Comparison of ENCODE assay signal across 12 cellular contexts in genomic region chr14:68797180-68797670, GRCh38. TPM values are rescaled to one million over a fixed set of nuclear protein-coding genes. Genes with fewer than 3 reads are reported as not detected.
DNase-seq lines count a peak whose midpoint lies in the region; ATAC-seq and TF ChIP-seq lines count a peak whose summit lies in the region.
"Had no signal": no experiment of that assay in that cellular context is flagged by ENCODE, and none has a peak within 500 bp of the region (broad histone marks: within the 10 kb centered on the region; RNA-seq: fewer than 3 reads in every experiment).

No MANE protein-coding gene starts in this region.

- H3K36me3 ChIP-seq in BLaER1 treated with 17β-estradiol and CSF1 and Interleukin-3, amounts not matched to agents 10 nM and 100 nM = peaks cover 2 to 12% (median 5%) of the 10 kb centered on the region in 11 experiments; a peak in 19 of 22 replicates
- H3K36me3 ChIP-seq: pancreas had no signal

- H3K9me3 Mint-ChIP-seq in IgD-negative memory B cell (peaks cover 5 to 9% (median 9%) of the 10 kb centered on the region in 3 donors), nephron (peaks cover 24% of the 10 kb centered on the region)

- no peak for TF ChIP-seq CTCF in nephron (IDR thresholded peaks at IDR 0.05; ENCODE audit: unreplicated experiment in 3 of 3)

- peaks cover 1% of the 10 kb centered on the region for H3K27me3 Mint-ChIP-seq in IgD-negative memory B cell
- H3K27me3 Mint-ChIP-seq in nephron (ENCODE audit: low read depth) = no peaks in the 10 kb centered on the region

- peaks cover 14 to 39% (median 33%) of the 10 kb centered on the region in 11 experiments for H3K9me3 ChIP-seq in BLaER1 treated with 17β-estradiol and CSF1 and Interleukin-3, amounts not matched to agents 10 nM and 100 nM (replicated peaks in 1 of 11)
- H3K9me3 ChIP-seq: pancreas had no signal

- H3K4me2 ChIP-seq in BLaER1 treated with 17β-estradiol and CSF1 and Interleukin-3, amounts not matched to agents 10 nM and 100 nM = peak overlapping the region; percentile 86 to 98 (median 93); a peak in 21 of 22 replicates

- peaks cover 6 to 7% (median 6%) of the 10 kb centered on the region in 11 experiments for H4K20me1 ChIP-seq in BLaER1 treated with 17β-estradiol and CSF1 and Interleukin-3, amounts not matched to agents 10 nM and 100 nM

- peaks cover 42 to 50% (median 45%) of the 10 kb centered on the region in 3 donors for H3K4me1 Mint-ChIP-seq in IgD-negative memory B cell
- H3K4me1 Mint-ChIP-seq in nephron = peaks cover 17% of the 10 kb centered on the region

- H3K9ac ChIP-seq in BLaER1 treated with 17β-estradiol and CSF1 and Interleukin-3, amounts not matched to agents 10 nM and 100 nM = peak overlapping the region in 6 of 11 experiments; percentile 9 to 100 (median 99); a peak in 9 of 22 replicates

- ATAC-seq in HG02938 (IDR thresholded peaks at IDR 0.05; ENCODE audit: unreplicated experiment) = no peak
- ATAC-seq: pancreas had no signal

- peak overlapping the region; percentile 100 for H3K27ac Mint-ChIP-seq in IgD-negative memory B cell
- H3K27ac Mint-ChIP-seq in nephron = peak overlapping the region; percentile 41 to 100 (median 97)

- H3K4me1 ChIP-seq in BLaER1 treated with 17β-estradiol and CSF1 and Interleukin-3, amounts not matched to agents 10 nM and 100 nM = peaks cover 16 to 33% (median 28%) of the 10 kb centered on the region in 10 experiments

- H3K27ac ChIP-seq in BLaER1 treated with 17β-estradiol and CSF1 and Interleukin-3, amounts not matched to agents 10 nM and 100 nM = peak overlapping the region in 7 of 11 experiments; percentile 96 to 100 (median 99); a peak in 10 of 22 replicates

- H3K4me3 Mint-ChIP-seq in IgD-negative memory B cell = peak overlapping the region in 3 of 4 donors; percentile 79 to 98 (median 95)
- H3K4me3 Mint-ChIP-seq in nephron = peak overlapping the region; percentile 99 to 100 (median 99)

- H3K36me3 Mint-ChIP-seq in IgD-negative memory B cell (peaks cover 9% of the 10 kb centered on the region), nephron (ENCODE audit: low read depth) (peaks cover 27% of the 10 kb centered on the region)

- no peak overlapping the region for H3K4me3 ChIP-seq in BLaER1 treated with 17β-estradiol and CSF1 and Interleukin-3, amounts not matched to agents 10 nM and 100 nM

- no peaks in the 10 kb centered on the region for H3K27me3 ChIP-seq in BLaER1 treated with 17β-estradiol and CSF1 and Interleukin-3, amounts not matched to agents 10 nM and 100 nM
- H3K27me3 ChIP-seq: pancreas had no signal

- DNase-seq in ecto neural progenitor cell (ENCODE audit: low spot score) = peak; percentile 63
- no peak for DNase-seq in glomerular visceral epithelial cell (ENCODE audit: extremely low spot score)
- no peak for DNase-seq in stimulated activated CD4-positive, alpha-beta T cell treated with anti-CD3 and anti-CD28 coated beads, Interleukin-1b, Interleukin-23, amount 100 ng/mL, for 48 hours
- DNase-seq in NCI-H1436 (lab: John Stamatoyannopoulos, UW) = no peak
- DNase-seq: GOT3, NCI-H1417, substantia nigra had no signal

RNA-seq across cellular contexts. Expression of gene ZFP36L1, which starts 4.4 kb away (rescaled TPM):
- polyA plus RNA-seq in IgD-negative memory B cell = 275 TPM
